In genomic region chr15:37289109-37289765, GRCh38 we compare ENCODE assay signal across 10 cellular contexts.
DNase-seq lines count a peak whose midpoint lies in the region; TF ChIP-seq lines count a peak whose summit lies in the region.
"Had no signal": no experiment of that assay in that cellular context is flagged by ENCODE, and none has a peak within 500 bp of the region (broad histone marks: within the 10 kb centered on the region; RNA-seq: fewer than 3 reads in every experiment).

No MANE protein-coding gene starts in this region.

- H3K4me3 ChIP-seq in OCI-LY3 (ENCODE audit: low read length) (no peak overlapping the region), fibroblast of mammary gland (ENCODE audit: control insufficient read depth, low read depth, low read length) (no peak overlapping the region), testis (no peak overlapping the region), colonic mucosa (no peak overlapping the region)

- H3K9me3 ChIP-seq in OCI-LY3 (ENCODE audit: insufficient read depth, low read length) (no peaks in the 10 kb centered on the region), testis (no peaks in the 10 kb centered on the region), colonic mucosa (no peaks in the 10 kb centered on the region)

- intact Hi-C loops in testis (cut with DNase I; ENCODE audit: low total_unique reads), result no loop called here
- intact Hi-C loops in colonic mucosa (cut with DNase I), result no loop called here

- no peaks in the 10 kb centered on the region for H4K20me1 ChIP-seq in OCI-LY3 (ENCODE audit: insufficient read depth, low read length)

- H3K9ac ChIP-seq in OCI-LY3 (ENCODE audit: low read length), result no peak overlapping the region
- H3K9ac ChIP-seq in colonic mucosa (ENCODE audit: low read depth in 2 of 2, low read length in 2 of 2), result no peak overlapping the region

- H3K27me3 ChIP-seq in OCI-LY3 (ENCODE audit: low read depth, low read length) (no peaks in the 10 kb centered on the region), testis (no peaks in the 10 kb centered on the region), colonic mucosa (no peaks in the 10 kb centered on the region)

- CTCF ChIA-PET in GM10248 (lab: Yijun Ruan, JAX), result no interaction called here

- POLR2A ChIA-PET in GM10248 (lab: Yijun Ruan, JAX), result no interaction called here

- TF ChIP-seq CTCF in OCI-LY3 (IDR thresholded peaks at IDR 0.05; ENCODE audit: low read depth, low read length) (peak; percentile 30), fibroblast of mammary gland (conservative IDR thresholded peaks at IDR 0.05; ENCODE audit: control insufficient read depth, insufficient read depth, low read depth, low read length) (peak; percentile 49), testis (IDR thresholded peaks at IDR 0.05) (no peak), colonic mucosa (IDR thresholded peaks at IDR 0.05) (no peak), GM10248 (IDR thresholded peaks at IDR 0.05; ENCODE audit: control extremely low read depth, extremely low read depth, low read depth, missing control alignments) (no peak)

- no peaks in the 10 kb centered on the region for H3K79me2 ChIP-seq in OCI-LY3 (ENCODE audit: low read length)

- 71 to 78% methylated on average over 3 of the region's 3 CpGs for WGBS in testis, 2 donors

- H2AFZ ChIP-seq in OCI-LY3 (ENCODE audit: low read depth, low read length), result no peak overlapping the region

- H3K36me3 ChIP-seq in OCI-LY3 (replicated peaks; ENCODE audit: low read depth, low read length) (no peaks in the 10 kb centered on the region), testis (ENCODE audit: low read depth, missing control alignments) (no peaks in the 10 kb centered on the region), colonic mucosa (no peaks in the 10 kb centered on the region)

- peak; percentile 18 to 47 for DNase-seq in NCI-H524 (lab: John Stamatoyannopoulos, UW)
- no peak for DNase-seq in NCI-H524 treated with DMSO at 0.1 percent for 48 hours (lab: John Stamatoyannopoulos, UW)
- DNase-seq in fibroblast of mammary gland (ENCODE audit: low read depth), result peak; percentile 27
- DNase-seq in testis, result peak; percentile 27
- no peak for DNase-seq in colonic mucosa
- DNase-seq in stimulated activated CD4-positive, alpha-beta T cell treated with anti-CD3 and anti-CD28 coated beads, Interleukin-2, amount 100 ng/mL, for 48 hours, result no peak
- no peak for DNase-seq in GM10248 (ENCODE audit: extremely low spot score)
- DNase-seq: NCI-H1436; stimulated activated naive B cell treated with anti-CD40 and anti-IgM and Interleukin-4, amounts not matched to agents 10 μg/mL and 1 μg/mL and 100 μg/mL, for 72 hours had no signal

- H3K4me2 ChIP-seq in OCI-LY3 (ENCODE audit: low read length), result no peak overlapping the region

- TF ChIP-seq POLR2A in testis (IDR thresholded peaks at IDR 0.05), result no peak

- no peak overlapping the region for H3K27ac ChIP-seq in OCI-LY3 (ENCODE audit: low read length)
- H3K27ac ChIP-seq in testis, result no peak overlapping the region
- no peak overlapping the region for H3K27ac ChIP-seq in colonic mucosa

- H3K4me1 ChIP-seq in OCI-LY3 (ENCODE audit: low read length) (no peaks in the 10 kb centered on the region), testis (no peaks in the 10 kb centered on the region), colonic mucosa (no peaks in the 10 kb centered on the region)

Comparison
In these comparisons a context has a peak if more than half of its experiments do, and no peak if none do; other contexts are left out.
1. DNase-seq: peak in NCI-H524 (2 of 2), fibroblast of mammary gland (single experiment) and testis (single experiment); none in NCI-H524 treated with DMSO at 0.1 percent for 48 hours (single experiment), colonic mucosa (single experiment), stimulated activated CD4-positive, alpha-beta T cell treated with anti-CD3 and anti-CD28 coated beads, Interleukin-2, amount 100 ng/mL, for 48 hours (0 of 2) and GM10248 (single experiment).
2. CTCF ChIP-seq: peak in OCI-LY3 (single experiment) and fibroblast of mammary gland (single experiment); none in testis (0 of 3), colonic mucosa (single experiment) and GM10248 (single experiment).